ENCODE assay signal across 10 cellular contexts in the genomic region with DNA sequence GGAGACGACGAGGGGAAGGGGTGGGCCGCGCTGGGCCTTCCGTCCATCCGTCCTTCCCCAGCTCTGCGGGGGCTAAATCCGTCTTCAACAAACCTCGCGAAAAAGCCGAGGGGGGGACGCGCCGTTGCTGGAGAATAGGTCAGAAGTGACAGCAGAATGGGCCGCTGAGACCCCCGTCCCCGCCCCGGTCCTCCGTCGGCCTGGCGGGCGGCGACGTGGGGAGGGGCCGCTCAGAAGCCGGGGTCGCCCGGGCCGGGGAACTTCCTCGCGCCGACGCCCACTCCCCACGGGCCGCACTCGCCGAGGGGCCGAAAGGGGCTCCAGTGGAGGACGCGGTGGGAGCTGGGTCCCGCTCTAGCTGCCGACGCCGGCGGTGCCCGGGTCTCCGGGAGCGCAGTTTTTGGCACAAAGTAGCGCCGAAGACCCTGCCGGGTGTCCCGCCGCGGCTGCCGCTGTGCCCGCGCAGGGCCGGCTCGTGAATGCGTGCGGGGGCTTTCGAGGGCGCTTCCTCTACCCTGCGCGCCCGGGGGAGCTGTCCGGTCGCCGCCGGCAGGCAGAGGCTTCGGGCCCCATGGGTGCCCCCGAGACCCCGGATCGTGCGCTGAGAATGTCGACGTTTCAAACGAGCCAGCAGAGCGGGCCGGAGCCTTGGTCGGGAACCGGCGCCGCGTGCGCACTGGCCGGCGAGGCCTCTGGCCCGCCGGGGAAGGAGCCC. TPM values are rescaled to one million over a fixed set of nuclear protein-coding genes. Genes with fewer than 3 reads are reported as not detected.
A peak's percentile ranks its signal among the peaks of the same experiment; 100 is the strongest.
DNase-seq lines count a peak whose midpoint lies in the region; ATAC-seq and TF ChIP-seq lines count a peak whose summit lies in the region.
"Had no signal": no experiment of that assay in that cellular context is flagged by ENCODE, and none has a peak within 500 bp of the region (broad histone marks: within the 10 kb centered on the region; RNA-seq: fewer than 3 reads in every experiment).

No MANE protein-coding gene starts in this region.

- H3K36me3 ChIP-seq in liver (ENCODE audit: control insufficient read depth in 4 of 4, insufficient read depth in 3 of 4, low read depth in 1 of 4, low read length in 3 of 4) (no peaks in the 10 kb centered on the region), spleen (no peaks in the 10 kb centered on the region)

- peak overlapping the region; percentile 54 to 66 for H3K9ac ChIP-seq in liver (ENCODE audit: low read depth in 1 of 2, low read length in 2 of 2)

- peak overlapping the region; percentile 85 to 99 for H3K27ac ChIP-seq in coronary artery
- peak overlapping the region; percentile 95 to 98 for H3K27ac ChIP-seq in liver (ENCODE audit: low read depth in 1 of 2, low read length in 2 of 2)
- peak overlapping the region; percentile 84 to 94 (median 90) for H3K27ac ChIP-seq in spleen

- TF ChIP-seq CTCF in LNCaP clone FGC (IDR thresholded peaks at IDR 0.05; ENCODE audit: control insufficient read depth, extremely low read depth, insufficient read depth) (no peak), coronary artery (IDR thresholded peaks at IDR 0.05) (no peak), liver (IDR thresholded peaks at IDR 0.05; ENCODE audit: low read depth, low read length, missing input control) (no peak), spleen (IDR thresholded peaks at IDR 0.05 in 8 of 11, conservative IDR thresholded peaks at IDR 0.05 in 3 of 11) (no peak)

- no peak for ATAC-seq in GM18498 (IDR thresholded peaks at IDR 0.05; ENCODE audit: unreplicated experiment)
- ATAC-seq in HG02623 (IDR thresholded peaks at IDR 0.05; ENCODE audit: unreplicated experiment), result no peak

- no peaks in the 10 kb centered on the region for H3K9me3 ChIP-seq in liver (ENCODE audit: control insufficient read depth in 4 of 4, low read length in 3 of 4)
- no peaks in the 10 kb centered on the region for H3K9me3 ChIP-seq in spleen
- H3K9me3 ChIP-seq: MG63 had no signal

- H3K4me3 ChIP-seq in LNCaP clone FGC (ENCODE audit: low read depth, low read length) (0 out of 2 replicates have a peak overlapping the region, but pooled peaks have one; percentile 96), coronary artery (peak overlapping the region; percentile 89), liver (ENCODE audit: low read depth in 1 of 3, low read length in 3 of 3) (peak overlapping the region in 1 of 3 donors; percentile 87), spleen (peak overlapping the region in 7 of 8 donors; percentile 31 to 83 (median 63))

- H3K27me3 ChIP-seq in liver (ENCODE audit: control insufficient read depth in 4 of 4, insufficient read depth in 4 of 4, low read length in 3 of 4) (no peaks in the 10 kb centered on the region), spleen (replicated peaks in 1 of 7) (peaks cover 0 to 99% (median 62%) of the 10 kb centered on the region in 7 donors)
- H3K27me3 ChIP-seq: MG63 had no signal

- intact Hi-C loops in spleen (cut with DNase I; ENCODE audit: low total_unique reads), result no loop called here

- TF ChIP-seq POLR2A in spleen (IDR thresholded peaks at IDR 0.05), result no peak

- no peak for TF ChIP-seq RAD21 in liver (IDR thresholded peaks at IDR 0.05)

- H3K4me1 ChIP-seq in liver (ENCODE audit: control insufficient read depth in 4 of 4, insufficient read depth in 4 of 4, low read length in 3 of 4) (peaks cover 25 to 58% (median 42%) of the 10 kb centered on the region in 4 donors), spleen (peaks cover 26 to 97% (median 91%) of the 10 kb centered on the region in 6 donors)

- DNase-seq in LNCaP clone FGC (ENCODE audit: low read depth) (no peak), coronary artery (ENCODE audit: low spot score) (no peak), spleen (peak; percentile 72), NCI-H1048 (lab: John Stamatoyannopoulos, UW) (no peak), DMS79 (lab: John Stamatoyannopoulos, UW) (no peak)
- DNase-seq: activated naive CD4-positive, alpha-beta T cell treated with Interleukin-2 at 50 U/mL for 16 hours; MG63 had no signal

- 40% methylated on average over 90 of the region's 90 CpGs for WGBS in liver
- 7 to 24% (median 9%) methylated on average over 19 to 90 of the region's 90 CpGs for WGBS in spleen, 5 donors

TF ChIP-seq in liver, 16 proteins besides CTCF, POLR2A, EP300 and RAD21:
- no peak for TF ChIP-seq EGR1 (IDR thresholded peaks at IDR 0.05; ENCODE audit: low read depth in 2 of 2)
- TF ChIP-seq HNF4A (conservative IDR thresholded peaks at IDR 0.05), result no peak
- no peak for TF ChIP-seq NR2F2 (IDR thresholded peaks at IDR 0.05)
- no peak for TF ChIP-seq YY1 (IDR thresholded peaks at IDR 0.05)
- TF ChIP-seq, protein P1, sequence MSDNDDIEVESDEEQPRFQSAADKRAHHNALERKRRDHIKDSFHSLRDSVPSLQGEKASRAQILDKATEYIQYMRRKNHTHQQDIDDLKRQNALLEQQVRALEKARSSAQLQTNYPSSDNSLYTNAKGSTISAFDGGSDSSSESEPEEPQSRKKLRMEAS (IDR thresholded peaks at IDR 0.05), result no peak
- TF ChIP-seq, protein P2, sequence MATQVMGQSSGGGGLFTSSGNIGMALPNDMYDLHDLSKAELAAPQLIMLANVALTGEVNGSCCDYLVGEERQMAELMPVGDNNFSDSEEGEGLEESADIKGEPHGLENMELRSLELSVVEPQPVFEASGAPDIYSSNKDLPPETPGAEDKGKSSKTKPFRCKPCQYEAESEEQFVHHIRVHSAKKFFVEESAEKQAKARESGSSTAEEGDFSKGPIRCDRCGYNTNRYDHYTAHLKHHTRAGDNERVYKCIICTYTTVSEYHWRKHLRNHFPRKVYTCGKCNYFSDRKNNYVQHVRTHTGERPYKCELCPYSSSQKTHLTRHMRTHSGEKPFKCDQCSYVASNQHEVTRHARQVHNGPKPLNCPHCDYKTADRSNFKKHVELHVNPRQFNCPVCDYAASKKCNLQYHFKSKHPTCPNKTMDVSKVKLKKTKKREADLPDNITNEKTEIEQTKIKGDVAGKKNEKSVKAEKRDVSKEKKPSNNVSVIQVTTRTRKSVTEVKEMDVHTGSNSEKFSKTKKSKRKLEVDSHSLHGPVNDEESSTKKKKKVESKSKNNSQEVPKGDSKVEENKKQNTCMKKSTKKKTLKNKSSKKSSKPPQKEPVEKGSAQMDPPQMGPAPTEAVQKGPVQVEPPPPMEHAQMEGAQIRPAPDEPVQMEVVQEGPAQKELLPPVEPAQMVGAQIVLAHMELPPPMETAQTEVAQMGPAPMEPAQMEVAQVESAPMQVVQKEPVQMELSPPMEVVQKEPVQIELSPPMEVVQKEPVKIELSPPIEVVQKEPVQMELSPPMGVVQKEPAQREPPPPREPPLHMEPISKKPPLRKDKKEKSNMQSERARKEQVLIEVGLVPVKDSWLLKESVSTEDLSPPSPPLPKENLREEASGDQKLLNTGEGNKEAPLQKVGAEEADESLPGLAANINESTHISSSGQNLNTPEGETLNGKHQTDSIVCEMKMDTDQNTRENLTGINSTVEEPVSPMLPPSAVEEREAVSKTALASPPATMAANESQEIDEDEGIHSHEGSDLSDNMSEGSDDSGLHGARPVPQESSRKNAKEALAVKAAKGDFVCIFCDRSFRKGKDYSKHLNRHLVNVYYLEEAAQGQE (IDR thresholded peaks at IDR 0.05), result no peak
- no peak for TF ChIP-seq FOXA1 (IDR thresholded peaks at IDR 0.05)
- TF ChIP-seq FOXA2 (IDR thresholded peaks at IDR 0.05), result no peak

RNA-seq across cellular contexts. Expression of a gene that starts 46.4 kb away (rescaled TPM):
- total RNA-seq in liver, result 100 to 1,000 TPM in 1 of 2 donors, 10 to 100 TPM in 1; 34.2 to 117 TPM
- polyA plus RNA-seq in liver, result 10 to 100 TPM; 29.3 to 75.2 TPM
- 100 to 1,000 TPM in 1 of 7 donors, 10 to 100 TPM in 6; 82.8 to 112 (median 95.0) TPM for total RNA-seq in spleen
- polyA plus RNA-seq in spleen, result 10 to 100 TPM; 54.9 to 85.1 (median 71.4) TPM

RNA-seq across cellular contexts. Expression of a gene that starts 53.8 kb away (rescaled TPM):
- total RNA-seq in liver, result 1 to 10 TPM; 3.2 to 3.9 TPM
- 1 to 10 TPM in 1 of 2 donors, under 1 TPM in 1; 0.76 to 1.9 TPM for polyA plus RNA-seq in liver
- 10 to 100 TPM in 6 of 7 donors, 1 to 10 TPM in 1; 8.7 to 20.3 (median 14.9) TPM for total RNA-seq in spleen
- 10 to 100 TPM in 1 of 3 donors, 1 to 10 TPM in 2; 1.7 to 10.2 (median 2.0) TPM for polyA plus RNA-seq in spleen
